1 cellular context compared by ENCODE assay signal in genomic region chr3:58008140-58009025, GRCh38.
TF ChIP-seq lines count a peak whose summit lies in the region.

Gene FLNB (plus strand): TSS chr3:58008422. CDS start chr3:58008565, 143 bp downstream.

TF ChIP-seq in HEK293, 187 proteins besides CTCF, POLR2A, EP300 and RAD21 (continued from another document and continues in another):
- TF ChIP-seq ZNF398 (tag by site-specific recombination; IDR thresholded peaks at IDR 0.05) = peak; percentile 32; the same call in 1 of the 2 replicates
- TF ChIP-seq ZNF169 (tag by site-specific recombination; IDR thresholded peaks at IDR 0.05) = no peak
- no peak for TF ChIP-seq ZNF221 (tag by site-specific recombination; IDR thresholded peaks at IDR 0.05; ENCODE audit: borderline replicate concordance)
- no peak for TF ChIP-seq ZFP69B (tag by site-specific recombination; IDR thresholded peaks at IDR 0.05)
- TF ChIP-seq PRDM6 (tag by site-specific recombination; IDR thresholded peaks at IDR 0.05) = no peak
- TF ChIP-seq ZNF626 (tag by site-specific recombination; IDR thresholded peaks at IDR 0.05) = no peak
- no peak for TF ChIP-seq SCRT1 (tag by site-specific recombination; IDR thresholded peaks at IDR 0.05; ENCODE audit: borderline replicate concordance)
- TF ChIP-seq ZFHX2 (tag by site-specific recombination; conservative IDR thresholded peaks at IDR 0.05) = peak; percentile 34
- no peak for TF ChIP-seq ZNF488 (tag by site-specific recombination; IDR thresholded peaks at IDR 0.05)
- no peak for TF ChIP-seq ZNF280C (tag by site-specific recombination; IDR thresholded peaks at IDR 0.05)
- no peak for TF ChIP-seq ZNF174 (tag by site-specific recombination; IDR thresholded peaks at IDR 0.05)
- TF ChIP-seq ZNF26 (tag by site-specific recombination; IDR thresholded peaks at IDR 0.05) = no peak
- TF ChIP-seq ZNF548 (tag by site-specific recombination; IDR thresholded peaks at IDR 0.05) = no peak
- TF ChIP-seq ZNF423 (tag by site-specific recombination; IDR thresholded peaks at IDR 0.05) = no peak
- no peak for TF ChIP-seq BCL6B (tag by site-specific recombination; IDR thresholded peaks at IDR 0.05)
- TF ChIP-seq ZSCAN23 (tag by site-specific recombination; IDR thresholded peaks at IDR 0.05) = no peak
- peak; percentile 80; the same call in 1 of the 2 replicates for TF ChIP-seq ZNF837 (tag by site-specific recombination; IDR thresholded peaks at IDR 0.05)
- TF ChIP-seq ZNF157 (tag by site-specific recombination; IDR thresholded peaks at IDR 0.05) = no peak
- TF ChIP-seq ZNF248 (tag by site-specific recombination; IDR thresholded peaks at IDR 0.05) = no peak
- TF ChIP-seq ZNF768 (tag by site-specific recombination; IDR thresholded peaks at IDR 0.05) = no peak
- peak; percentile 37; the same call in 1 of the 2 replicates for TF ChIP-seq PATZ1 (tag by site-specific recombination; IDR thresholded peaks at IDR 0.05)
- TF ChIP-seq SCRT2 (tag by site-specific recombination; IDR thresholded peaks at IDR 0.05) = no peak
- no peak for TF ChIP-seq ZNF426 (tag by site-specific recombination; IDR thresholded peaks at IDR 0.05)
- TF ChIP-seq PRDM1 (tag by site-specific recombination; IDR thresholded peaks at IDR 0.05) = no peak
- no peak for TF ChIP-seq KLF16 (tag by site-specific recombination; IDR thresholded peaks at IDR 0.05)
- no peak for TF ChIP-seq INSM2 (tag by site-specific recombination; IDR thresholded peaks at IDR 0.05)
- no peak for TF ChIP-seq ZNF639 (tag by site-specific recombination; IDR thresholded peaks at IDR 0.05)
- no peak for TF ChIP-seq SETDB1 (IDR thresholded peaks at IDR 0.05; ENCODE audit: insufficient read length, low read length)
- TF ChIP-seq PBX3 (CRISPR knock-in tag; IDR thresholded peaks at IDR 0.05) = no peak
- TF ChIP-seq ZNF658 (tag by site-specific recombination; IDR thresholded peaks at IDR 0.05) = no peak
- no peak; the same call in 1 of the 2 replicates for TF ChIP-seq ZBTB11 (tag by site-specific recombination; conservative IDR thresholded peaks at IDR 0.05; ENCODE audit: low read depth)
- no peak for TF ChIP-seq ZNF175 (tag by site-specific recombination; IDR thresholded peaks at IDR 0.05)
- no peak for TF ChIP-seq ZNF510 (tag by site-specific recombination; IDR thresholded peaks at IDR 0.05; ENCODE audit: insufficient replicate concordance)
- TF ChIP-seq ZNF600 (tag by site-specific recombination; IDR thresholded peaks at IDR 0.05) = peak; percentile 89
- no peak for TF ChIP-seq ZNF623 (tag by site-specific recombination; IDR thresholded peaks at IDR 0.05)
- TF ChIP-seq ZNF37A (tag by site-specific recombination; IDR thresholded peaks at IDR 0.05) = no peak
- TF ChIP-seq GLI2 (tag by site-specific recombination; IDR thresholded peaks at IDR 0.05; ENCODE audit: borderline replicate concordance, low read depth) = no peak
- TF ChIP-seq ZNF792 (tag by site-specific recombination; IDR thresholded peaks at IDR 0.05) = 0 out of 2 replicates have a peak, but pooled peaks have one; percentile 95
- TF ChIP-seq YY2 (tag by site-specific recombination; IDR thresholded peaks at IDR 0.05) = no peak
- no peak for TF ChIP-seq ZNF701 (tag by site-specific recombination; IDR thresholded peaks at IDR 0.05)
- peak; percentile 91 for TF ChIP-seq ZNF501 (tag by site-specific recombination; IDR thresholded peaks at IDR 0.05)
